In the genomic region with DNA sequence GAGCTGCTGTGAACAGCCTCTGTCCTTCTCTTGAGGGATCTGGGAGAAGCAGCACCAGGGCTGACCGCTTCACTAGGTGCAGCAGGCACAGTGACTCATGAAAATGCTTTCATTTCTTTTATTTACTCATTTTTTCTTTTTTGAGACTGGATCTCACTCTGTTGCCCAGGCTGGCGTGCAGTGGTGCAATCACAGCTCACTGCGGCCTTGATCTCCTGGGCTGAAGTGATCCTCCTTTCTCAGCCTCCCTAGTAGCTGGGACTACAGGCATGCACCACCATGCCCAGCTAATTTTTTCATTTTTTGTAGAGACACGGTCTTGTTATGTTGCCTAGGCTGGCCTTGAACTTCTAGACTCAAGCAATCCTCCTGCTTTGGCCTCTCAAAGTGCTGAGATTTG, we compare ENCODE assay signal across 29 cellular contexts.
"Had no signal": no experiment of that assay in that cellular context is flagged by ENCODE, and none has a peak within 500 bp of the region (broad histone marks: within the 10 kb centered on the region; RNA-seq: fewer than 3 reads in every experiment).

No MANE protein-coding gene starts in this region.

- FAIRE-seq: colon, endometrium, endothelial cell of umbilical vein, frontal cortex had no signal

- H3K36me3 ChIP-seq: colonic mucosa, esophagus muscularis mucosa, esophagus squamous epithelium, gastrocnemius medialis, gastroesophageal sphincter, heart left ventricle, heart right ventricle had no signal

- DNase-seq: colonic mucosa; cortex of kidney; dermis blood vessel endothelial cell; dorsolateral prefrontal cortex; effector CD4-positive, alpha-beta T cell; effector CD8-positive, alpha-beta T cell; effector memory CD4-positive, alpha-beta T cell; effector memory CD8-positive, alpha-beta T cell; endodermal cell; erythroblast; esophagus squamous epithelium; foreskin fibroblast; foreskin melanocyte; gastrocnemius medialis; glutamatergic neuron; head of caudate nucleus; heart left ventricle; heart right ventricle had no signal

- H3K4me3 ChIP-seq: colonic mucosa, coronary artery, dorsolateral prefrontal cortex, esophagus muscularis mucosa, esophagus squamous epithelium, gastrocnemius medialis, gastroesophageal sphincter, heart left ventricle, heart right ventricle had no signal

- H3K4me1 Mint-ChIP-seq: endodermal cell had no signal

- ATAC-seq: effector memory CD8-positive, alpha-beta T cell; esophagus mucosa; foreskin keratinocyte; gastrocnemius medialis; gastroesophageal sphincter; heart left ventricle; heart right ventricle had no signal

- H3K27me3 Mint-ChIP-seq: dendritic cell treated with granulocyte-macrophage colony-stimulating factor and Interleukin-4, amounts not matched to agents 40 ng/mL and 50 ng/mL, for 4 days had no signal

- H3K4me3 Mint-ChIP-seq: dendritic cell treated with granulocyte-macrophage colony-stimulating factor and Interleukin-4, amounts not matched to agents 40 ng/mL and 50 ng/mL, for 4 days; effector memory CD8-positive, alpha-beta T cell; endodermal cell had no signal

- H3K4me1 ChIP-seq: colonic mucosa, esophagus muscularis mucosa, esophagus squamous epithelium, foreskin keratinocyte, gastrocnemius medialis, gastroesophageal sphincter, heart left ventricle, heart right ventricle had no signal

- H3K27ac Mint-ChIP-seq: dendritic cell treated with granulocyte-macrophage colony-stimulating factor and Interleukin-4, amounts not matched to agents 40 ng/mL and 50 ng/mL, for 4 days; effector memory CD8-positive, alpha-beta T cell; endodermal cell had no signal

- H3K9me3 Mint-ChIP-seq: dendritic cell treated with granulocyte-macrophage colony-stimulating factor and Interleukin-4, amounts not matched to agents 40 ng/mL and 50 ng/mL, for 4 days; endodermal cell had no signal

- H3K27ac ChIP-seq: colonic mucosa, coronary artery, dorsolateral prefrontal cortex, epithelial cell of prostate, esophagus muscularis mucosa, esophagus squamous epithelium, foreskin keratinocyte, gastrocnemius medialis, gastroesophageal sphincter, heart left ventricle, heart right ventricle had no signal

- H3K27me3 ChIP-seq: colonic mucosa, esophagus muscularis mucosa, esophagus squamous epithelium, foreskin keratinocyte, gastrocnemius medialis, gastroesophageal sphincter, heart left ventricle, heart right ventricle had no signal

- H3K9me3 ChIP-seq: colonic mucosa, esophagus squamous epithelium, gastrocnemius medialis had no signal
